In genomic region chr10:91758303-91759146, GRCh38 we compare ENCODE assay signal across 9 cellular contexts. TPM values are rescaled to one million over a fixed set of nuclear protein-coding genes. Genes with fewer than 3 reads are reported as not detected.
DNase-seq lines count a peak whose midpoint lies in the region; ATAC-seq, FAIRE-seq and TF ChIP-seq lines count a peak whose summit lies in the region.
"Had no signal": no experiment of that assay in that cellular context is flagged by ENCODE, and none has a peak within 500 bp of the region (broad histone marks: within the 10 kb centered on the region; RNA-seq: fewer than 3 reads in every experiment).

No MANE protein-coding gene starts in this region.

- no TSS peak for BruUV-seq in MCF 10A (replicated peaks; lab: Mats Ljungman, UMichigan)

- DNase-seq in AML-193 (lab: John Stamatoyannopoulos, UW) (peak; percentile 72 to 74), GM12892 (ENCODE audit: insufficient read length) (no peak), NCI-H526 (lab: John Stamatoyannopoulos, UW) (peak; percentile 3 to 48), MCF 10A (ENCODE audit: unreplicated experiment) (peak; percentile 52), kidney tubule cell (ENCODE audit: low spot score) (peak; percentile 64), uterus (no peak)

- FAIRE-seq in GM12892 (lab: Jason Lieb, UNC), result peak; percentile 67

- intact Hi-C loops in MCF 10A (cut with micrococcal nuclease), result loop anchor here (1.0 to 2.0 kb wide), 3 partner anchors 40 to 677 kb away; partner anchors contain the start of gene TNKS2
- intact Hi-C loops in uterus (cut with DNase I; ENCODE audit: low total_unique reads), result no loop called here

- H3K27me3 Mint-ChIP-seq in MCF 10A (ENCODE audit: insufficient read depth, unreplicated experiment), result peaks cover 54% of the 10 kb centered on the region

- no peaks in the 10 kb centered on the region for H3K36me3 Mint-ChIP-seq in MCF 10A (ENCODE audit: insufficient read depth, unreplicated experiment)

- H3K9me3 Mint-ChIP-seq in MCF 10A (ENCODE audit: unreplicated experiment), result no peaks in the 10 kb centered on the region

- no peak overlapping the region for H3K27ac ChIP-seq in uterus
- H3K27ac ChIP-seq: HL-60 had no signal

- H3K4me1 Mint-ChIP-seq in MCF 10A (ENCODE audit: insufficient read depth, unreplicated experiment), result no peaks in the 10 kb centered on the region

- H3K4me3 Mint-ChIP-seq in MCF 10A (ENCODE audit: unreplicated experiment), result no peak overlapping the region

- H3K27ac Mint-ChIP-seq in MCF 10A (ENCODE audit: low read depth, unreplicated experiment), result no peak overlapping the region

- H3K36me3 ChIP-seq in uterus, result no peaks in the 10 kb centered on the region

- TF ChIP-seq POLR2A in GM12892 (IDR thresholded peaks at IDR 0.05; ENCODE audit: low read depth, low read length) (no peak), uterus (IDR thresholded peaks at IDR 0.05) (no peak)

- TF ChIP-seq CTCF in MCF 10A (IDR thresholded peaks at IDR 0.05; ENCODE audit: unreplicated experiment) (peak; percentile 57), uterus (IDR thresholded peaks at IDR 0.05) (peak; percentile 32 to 55 (median 47))

- H3K4me3 ChIP-seq in uterus, result no peak overlapping the region

- no peaks in the 10 kb centered on the region for H3K9me3 ChIP-seq in uterus

- ATAC-seq in HG02623 (IDR thresholded peaks at IDR 0.05; ENCODE audit: unreplicated experiment) (no peak), GM18868 (IDR thresholded peaks at IDR 0.05; ENCODE audit: unreplicated experiment) (no peak)

- no peaks in the 10 kb centered on the region for H3K27me3 ChIP-seq in uterus

- CTCF ChIA-PET in MCF 10A (lab: Yijun Ruan, JAX), result interaction anchor here (0.6 to 3.6 kb wide), 15 partner anchors 10 to 638 kb away, joined by 3 to 17 read pairs (median 3); no protein-coding TSS in a partner anchor

- no peaks in the 10 kb centered on the region for H3K4me1 ChIP-seq in uterus

- POLR2A ChIA-PET in MCF 10A (lab: Yijun Ruan, JAX), result interaction anchor here (0.7 to 2.6 kb wide), 7 partner anchors 38 to 166 kb away, joined by 3 to 32 read pairs (median 6); partner anchors contain the start of genes BTAF1, FGFBP3 and TNKS2

RNA-seq across cellular contexts. Expression of gene TNKS2, which starts 39.7 kb away (rescaled TPM):
- polyA plus RNA-seq in GM12892 (2012; ENCODE audit: missing spikeins), result 9.0 TPM
- total RNA-seq in MCF 10A (2022) (48.3 and 50.3 TPM in 2 replicates), uterus (100 to 1,000 TPM in 1 of 4 donors, 10 to 100 TPM in 3; 33.8 to 102 (median 51.9) TPM)

Comparison
In these comparisons a context has a peak if more than half of its experiments do, and no peak if none do; other contexts are left out.
1. DNase-seq: peak in AML-193 (2 of 2), NCI-H526 (2 of 2), MCF 10A (single experiment) and kidney tubule cell (single experiment); none in GM12892 (single experiment) and uterus (0 of 2).